In the genomic region with DNA sequence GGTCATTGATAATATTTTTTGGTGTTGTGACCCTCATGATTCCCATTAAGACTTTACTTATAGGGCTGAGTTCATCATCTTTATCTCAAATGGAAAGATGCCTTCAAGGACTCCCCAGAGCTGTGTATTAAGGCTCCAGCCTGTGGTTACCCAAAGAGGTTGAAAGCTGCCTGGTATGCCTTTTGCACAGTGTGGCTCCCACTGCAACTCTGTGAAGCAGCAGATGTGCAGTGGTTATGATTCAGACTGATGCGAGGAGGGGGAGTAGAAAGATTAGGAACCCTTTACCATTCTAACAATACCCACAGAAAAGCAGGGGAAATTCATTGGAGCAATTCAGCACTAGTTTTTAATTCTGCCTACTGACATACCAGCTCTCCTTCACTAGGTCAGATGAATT, we compare ENCODE assay signal across 25 cellular contexts.
"Had no signal": no experiment of that assay in that cellular context is flagged by ENCODE, and none has a peak within 500 bp of the region (broad histone marks: within the 10 kb centered on the region; RNA-seq: fewer than 3 reads in every experiment).

No MANE protein-coding gene starts in this region.

- H3K36me3 ChIP-seq: MG63, SJSA1 had no signal

- H3K27me3 ChIP-seq: MG63, SJSA1 had no signal

- H3K27ac ChIP-seq: SJSA1, SK-N-MC had no signal

- H3K4me3 ChIP-seq: MG63, SJSA1, SK-N-MC had no signal

- DNase-seq: IMR-90, Karpas-422, KG1, MG63, NCI-H1092, NCI-H1105 treated with DMSO at 0.1 percent for 48 hours, NCI-H1417 treated with DMSO at 0.1 percent for 48 hours, NCI-H146, NCI-H1694 treated with DMSO at 0.1 percent for 48 hours, NCI-H1930, NCI-H2081, NCI-H2107, NCI-H2171, NCI-H226, NCI-H446, NCI-H510A, NCI-H524 treated with DMSO at 0.1 percent for 48 hours, NCI-H69, NCI-H774, Right ventricle myocardium superior, RPMI8226, SIG-M5 had no signal

- ATAC-seq: HepG2 had no signal
